Comparison of ENCODE assay signal across 14 cellular contexts in genomic region chr6:79170915-79171314, GRCh38.
A peak's percentile ranks its signal among the peaks of the same experiment; 100 is the strongest.
DNase-seq lines count a peak whose midpoint lies in the region; ATAC-seq and TF ChIP-seq lines count a peak whose summit lies in the region.
"Had no signal": no experiment of that assay in that cellular context is flagged by ENCODE, and none has a peak within 500 bp of the region (broad histone marks: within the 10 kb centered on the region; RNA-seq: fewer than 3 reads in every experiment).

No MANE protein-coding gene starts in this region.

- H3K9me3 Mint-ChIP-seq in HFFc6, result no peaks in the 10 kb centered on the region
- no peaks in the 10 kb centered on the region for H3K9me3 Mint-ChIP-seq in stimulated activated naive CD8-positive, alpha-beta T cell treated with anti-CD3 and anti-CD28 coated beads, Interleukin-15, amount 100 ng/mL, for 72 hours
- H3K9me3 Mint-ChIP-seq in activated CD8-positive, alpha-beta T cell treated with anti-CD3 and anti-CD28 coated beads for 36 hours, result no peaks in the 10 kb centered on the region

- H3K27me3 Mint-ChIP-seq in HFFc6 (ENCODE audit: insufficient read depth), result no peaks in the 10 kb centered on the region; the same call in 1 of the 2 replicates
- no peaks in the 10 kb centered on the region for H3K27me3 Mint-ChIP-seq in stimulated activated naive CD8-positive, alpha-beta T cell treated with anti-CD3 and anti-CD28 coated beads, Interleukin-15, amount 100 ng/mL, for 72 hours
- peaks cover 1% of the 10 kb centered on the region for H3K27me3 Mint-ChIP-seq in activated CD8-positive, alpha-beta T cell treated with anti-CD3 and anti-CD28 coated beads for 36 hours

- peaks cover 12% of the 10 kb centered on the region for H3K4me1 Mint-ChIP-seq in HFFc6 (ENCODE audit: low read depth)
- H3K4me1 Mint-ChIP-seq in stimulated activated naive CD8-positive, alpha-beta T cell treated with anti-CD3 and anti-CD28 coated beads, Interleukin-15, amount 100 ng/mL, for 72 hours, result no peaks in the 10 kb centered on the region
- no peaks in the 10 kb centered on the region for H3K4me1 Mint-ChIP-seq in activated CD8-positive, alpha-beta T cell treated with anti-CD3 and anti-CD28 coated beads for 36 hours (ENCODE audit: low read depth)

- TF ChIP-seq CTCF in mammary epithelial cell (conservative IDR thresholded peaks at IDR 0.05 in 1 of 2, IDR thresholded peaks at IDR 0.05 in 1 of 2; ENCODE audit: extremely low read depth in 1 of 2, insufficient read depth in 1 of 2, low read depth in 1 of 2, low read length in 2 of 2) (no peak), kidney epithelial cell (IDR thresholded peaks at IDR 0.05; ENCODE audit: insufficient read depth, low read length, poor library complexity, severe bottlenecking) (no peak), HFFc6 (IDR thresholded peaks at IDR 0.05) (no peak)
- no peak for TF ChIP-seq CTCF in activated CD8-positive, alpha-beta T cell treated with anti-CD3 and anti-CD28 coated beads for 36 hours (IDR thresholded peaks at IDR 0.05)

- H3K27ac Mint-ChIP-seq in HFFc6, result no peak overlapping the region
- H3K27ac Mint-ChIP-seq in stimulated activated naive CD8-positive, alpha-beta T cell treated with anti-CD3 and anti-CD28 coated beads, Interleukin-15, amount 100 ng/mL, for 72 hours, result no peak overlapping the region
- H3K27ac Mint-ChIP-seq in activated CD8-positive, alpha-beta T cell treated with anti-CD3 and anti-CD28 coated beads for 36 hours, result no peak overlapping the region

- H4K20me1 ChIP-seq in mammary epithelial cell (ENCODE audit: insufficient read depth, low read length), result no peaks in the 10 kb centered on the region

- no peak overlapping the region for H3K27ac ChIP-seq in mammary epithelial cell (ENCODE audit: insufficient read depth, low read depth, low read length)
- H3K27ac ChIP-seq: right atrium auricular region had no signal

- POLR2A ChIA-PET in activated CD8-positive, alpha-beta T cell treated with anti-CD3 and anti-CD28 coated beads for 36 hours (lab: Charles Lee), result no interaction called here

- no peaks in the 10 kb centered on the region for H3K36me3 ChIP-seq in mammary epithelial cell (ENCODE audit: insufficient read depth, low read length)
- no peaks in the 10 kb centered on the region for H3K36me3 ChIP-seq in kidney epithelial cell (ENCODE audit: control insufficient read depth, insufficient read depth, low read length)
- H3K36me3 ChIP-seq: right atrium auricular region had no signal

- no peaks in the 10 kb centered on the region for H3K36me3 Mint-ChIP-seq in HFFc6 (ENCODE audit: low read depth)
- H3K36me3 Mint-ChIP-seq in activated CD8-positive, alpha-beta T cell treated with anti-CD3 and anti-CD28 coated beads for 36 hours (ENCODE audit: low read depth), result no peaks in the 10 kb centered on the region

- peak overlapping the region; percentile 21 for H2AFZ ChIP-seq in mammary epithelial cell (ENCODE audit: low read depth, low read length)

- in situ Hi-C loops in mammary epithelial cell (cut with MboI; ENCODE audit: low sequenced_read_pairs in 2 of 2), result no loop called here

- H3K9ac ChIP-seq in mammary epithelial cell (ENCODE audit: insufficient read depth, low read length), result no peak overlapping the region

- H3K4me3 ChIP-seq in mammary epithelial cell (replicated peaks in 1 of 3; ENCODE audit: insufficient read depth in 1 of 3, low read depth in 2 of 3, low read length in 3 of 3) (no peak overlapping the region), kidney epithelial cell (ENCODE audit: low read depth, low read length) (no peak overlapping the region)
- H3K4me3 ChIP-seq: right atrium auricular region had no signal

- DNase-seq in Daoy (ENCODE audit: low read depth) (peak; percentile 25), NCI-H2081 treated with DMSO at 0.1 percent for 48 hours (lab: John Stamatoyannopoulos, UW) (peak; percentile 2), mammary epithelial cell (peak; percentile 77), kidney epithelial cell (ENCODE audit: low read depth) (peak; percentile 35), HFFc6 (no peak)
- no peak for DNase-seq in stimulated activated naive CD8-positive, alpha-beta T cell treated with anti-CD3 and anti-CD28 coated beads, Interleukin-15, amount 100 ng/mL, for 72 hours
- DNase-seq in activated CD8-positive, alpha-beta T cell treated with anti-CD3 and anti-CD28 coated beads for 36 hours, result no peak
- DNase-seq: effector CD4-positive, alpha-beta T cell; H7; NCI-H510A; Right ventricle myocardium superior; stimulated activated naive CD8-positive, alpha-beta T cell treated with anti-CD3 and anti-CD28 coated beads, Interleukin-15, Interleukin-2, amounts not matched to agents 100 U/mL and 50 U/mL, for 24 hours had no signal

- no peaks in the 10 kb centered on the region for H3K9me3 ChIP-seq in mammary epithelial cell (replicated peaks; ENCODE audit: insufficient read depth, low read length)
- H3K9me3 ChIP-seq: right atrium auricular region had no signal

- dilution Hi-C loops in mammary epithelial cell (cut with HindIII; ENCODE audit: low sequenced_read_pairs), result no loop called here

- H3K79me2 ChIP-seq in mammary epithelial cell (ENCODE audit: insufficient read depth, low read length), result no peaks in the 10 kb centered on the region

- no peak for ATAC-seq in HG03159 (IDR thresholded peaks at IDR 0.05; ENCODE audit: unreplicated experiment)
- no peak for ATAC-seq in stimulated activated naive CD8-positive, alpha-beta T cell treated with anti-CD3 and anti-CD28 coated beads, Interleukin-15, amount 100 ng/mL, for 72 hours
- ATAC-seq in activated CD8-positive, alpha-beta T cell treated with anti-CD3 and anti-CD28 coated beads for 36 hours, result no peak
- ATAC-seq: stimulated activated naive CD8-positive, alpha-beta T cell treated with anti-CD3 and anti-CD28 coated beads, Interleukin-15, Interleukin-2, amounts not matched to agents 100 U/mL and 50 U/mL, for 24 hours had no signal

- peak overlapping the region; percentile 20 for H3K4me2 ChIP-seq in mammary epithelial cell (ENCODE audit: insufficient read depth, low read depth, low read length)

- BruUV-seq in mammary epithelial cell (replicated peaks; lab: Mats Ljungman, UMichigan), result no TSS peak

- intact Hi-C loops in mammary epithelial cell (cut with micrococcal nuclease), result no loop called here
- intact Hi-C loops in activated CD8-positive, alpha-beta T cell treated with anti-CD3 and anti-CD28 coated beads for 36 hours (cut with micrococcal nuclease), result no loop called here

- H3K4me1 ChIP-seq in mammary epithelial cell (ENCODE audit: insufficient read depth, low read length), result peaks cover 2% of the 10 kb centered on the region
- H3K4me1 ChIP-seq: right atrium auricular region had no signal

- 0% methylated on average over 3 of the region's 3 CpGs for WGBS in mammary epithelial cell (ENCODE audit: low coverage, missing lambda C conversion rate)

- CTCF ChIA-PET in mammary epithelial cell (lab: Charles Lee; ENCODE audit: low non-redundant PET), result interaction anchor here (0.6 kb wide), 1 partner anchor 253 kb away, joined by 6 read pairs; no protein-coding TSS in a partner anchor
- CTCF ChIA-PET in activated CD8-positive, alpha-beta T cell treated with anti-CD3 and anti-CD28 coated beads for 36 hours (lab: Charles Lee), result no interaction called here

- H3K27me3 ChIP-seq in mammary epithelial cell (ENCODE audit: insufficient read depth, low read length) (no peaks in the 10 kb centered on the region), kidney epithelial cell (ENCODE audit: control insufficient read depth, insufficient read depth, low read length) (no peaks in the 10 kb centered on the region)
- H3K27me3 ChIP-seq: right atrium auricular region had no signal

- H3K4me3 Mint-ChIP-seq in HFFc6, result no peak overlapping the region
- H3K4me3 Mint-ChIP-seq in stimulated activated naive CD8-positive, alpha-beta T cell treated with anti-CD3 and anti-CD28 coated beads, Interleukin-15, amount 100 ng/mL, for 72 hours, result no peak overlapping the region
- H3K4me3 Mint-ChIP-seq in activated CD8-positive, alpha-beta T cell treated with anti-CD3 and anti-CD28 coated beads for 36 hours, result no peak overlapping the region

Comparison
In these comparisons a context has a peak if more than half of its experiments do, and no peak if none do; other contexts are left out.
1. DNase-seq: peak in Daoy (single experiment), NCI-H2081 treated with DMSO at 0.1 percent for 48 hours (single experiment), mammary epithelial cell (single experiment) and kidney epithelial cell (single experiment); none in HFFc6 (single experiment), stimulated activated naive CD8-positive, alpha-beta T cell treated with anti-CD3 and anti-CD28 coated beads, Interleukin-15, amount 100 ng/mL, for 72 hours (0 of 2) and activated CD8-positive, alpha-beta T cell treated with anti-CD3 and anti-CD28 coated beads for 36 hours (single experiment).